ENCODE assay signal across 19 cellular contexts in genomic region chr18:3510896-3511295, GRCh38.
A peak's percentile ranks its signal among the peaks of the same experiment; 100 is the strongest.
DNase-seq lines count a peak whose midpoint lies in the region; ATAC-seq and TF ChIP-seq lines count a peak whose summit lies in the region.
"Had no signal": no experiment of that assay in that cellular context is flagged by ENCODE, and none has a peak within 500 bp of the region (broad histone marks: within the 10 kb centered on the region; RNA-seq: fewer than 3 reads in every experiment).

No MANE protein-coding gene starts in this region.

- no peak for TF ChIP-seq CTCF in fibroblast of the aortic adventitia (IDR thresholded peaks at IDR 0.05; ENCODE audit: insufficient read depth, low read length)
- TF ChIP-seq CTCF in type B pancreatic cell (conservative IDR thresholded peaks at IDR 0.05): no peak

- no peaks in the 10 kb centered on the region for H3K9me2 ChIP-seq in Karpas-422 (replicated peaks; ENCODE audit: insufficient read depth, low read length)

- peak overlapping the region; percentile 97 for H3K27ac ChIP-seq in Karpas-422 (ENCODE audit: low read length)
- peak overlapping the region; percentile 87; the same call in 1 of the 2 replicates for H3K27ac ChIP-seq in SK-N-MC
- H3K27ac ChIP-seq: BLaER1 had no signal

- H3K27me3 Mint-ChIP-seq in type B pancreatic cell: peaks cover 11% of the 10 kb centered on the region
- H3K27me3 Mint-ChIP-seq: CD4-positive, alpha-beta memory T cell had no signal

- no peaks in the 10 kb centered on the region for H3K9me3 Mint-ChIP-seq in type B pancreatic cell
- H3K9me3 Mint-ChIP-seq: CD4-positive, alpha-beta memory T cell; HFFc6 had no signal

- H2AFZ ChIP-seq in Karpas-422 (ENCODE audit: low read length): no peak overlapping the region

- peaks cover 79% of the 10 kb centered on the region for H3K4me1 ChIP-seq in Karpas-422 (ENCODE audit: low read length)

- no peak for ATAC-seq in HG03469 (IDR thresholded peaks at IDR 0.05; ENCODE audit: unreplicated experiment)
- ATAC-seq: HCT116, HepG2 had no signal

- H3K79me2 ChIP-seq in Karpas-422 (ENCODE audit: low read length): peaks cover 10% of the 10 kb centered on the region; the same call in 1 of the 2 replicates

- peaks cover 20% of the 10 kb centered on the region for H3K4me1 Mint-ChIP-seq in type B pancreatic cell (ENCODE audit: unreplicated experiment)

- no peaks in the 10 kb centered on the region for H3K27me3 ChIP-seq in Karpas-422 (ENCODE audit: low read length)
- H3K27me3 ChIP-seq: BLaER1 had no signal

- H3K27ac Mint-ChIP-seq in type B pancreatic cell: no peak overlapping the region
- H3K27ac Mint-ChIP-seq: CD14-positive monocyte, HFFc6 had no signal

- H3K9me3 ChIP-seq in Karpas-422 (ENCODE audit: low read length) (no peaks in the 10 kb centered on the region), SK-N-MC (ENCODE audit: low read depth, low read length) (no peaks in the 10 kb centered on the region)
- H3K9me3 ChIP-seq: BLaER1 had no signal

- H3K4me3 ChIP-seq in Karpas-422 (ENCODE audit: low read length) (0 out of 2 replicates have a peak overlapping the region, but pooled peaks have one; percentile 50), SK-N-MC (no peak overlapping the region), fibroblast of the aortic adventitia (ENCODE audit: low read depth, low read length) (no peak overlapping the region)
- H3K4me3 ChIP-seq: BLaER1 had no signal

- peak overlapping the region; percentile 79 for H3K9ac ChIP-seq in Karpas-422 (ENCODE audit: low read length)
- no peak overlapping the region for H3K9ac ChIP-seq in SK-N-MC (ENCODE audit: insufficient read length)
- H3K9ac ChIP-seq: BLaER1 had no signal

- peak overlapping the region; percentile 78 for H3K4me2 ChIP-seq in Karpas-422 (ENCODE audit: low read depth, low read length, poor library complexity, severe bottlenecking)

- H3K36me3 Mint-ChIP-seq in type B pancreatic cell: no peaks in the 10 kb centered on the region
- H3K36me3 Mint-ChIP-seq: CD14-positive monocyte; CD4-positive, alpha-beta memory T cell had no signal

- no peak overlapping the region for H3K4me3 Mint-ChIP-seq in type B pancreatic cell
- H3K4me3 Mint-ChIP-seq: CD14-positive monocyte; CD4-positive, alpha-beta memory T cell; HFFc6 had no signal

- H4K20me1 ChIP-seq in Karpas-422 (ENCODE audit: insufficient read depth, low read depth, low read length): no peaks in the 10 kb centered on the region
- H4K20me1 ChIP-seq: BLaER1 had no signal

- DNase-seq in Karpas-422 (no peak), SK-N-MC (ENCODE audit: low read depth, low spot score) (no peak), fibroblast of the aortic adventitia (ENCODE audit: low read depth) (peak; percentile 10), type B pancreatic cell (ENCODE audit: extremely low spot score, unreplicated experiment) (peak; percentile 31), COLO829 (ENCODE audit: low spot score) (no peak), epidermal melanocyte (ENCODE audit: insufficient read length, low spot score) (no peak)
- DNase-seq: 8988T; Calu3; CD4-positive, alpha-beta memory T cell; DMS79 treated with DMSO at 0.1 percent for 48 hours; GF-D8; GOT3; H7; HFFc6 had no signal

- H3K36me3 ChIP-seq in Karpas-422 (ENCODE audit: insufficient read depth, low read length) (no peaks in the 10 kb centered on the region), SK-N-MC (ENCODE audit: insufficient read depth, low read length) (no peaks in the 10 kb centered on the region)
- H3K36me3 ChIP-seq: BLaER1 had no signal

Comparison
In these comparisons a context has a peak if more than half of its experiments do, and no peak if none do; other contexts are left out.
1. DNase-seq: peak in fibroblast of the aortic adventitia (single experiment) and type B pancreatic cell (single experiment); none in Karpas-422 (single experiment), SK-N-MC (single experiment), COLO829 (single experiment) and epidermal melanocyte (single experiment).